In genomic region chr20:43448748-43449535, GRCh38 we compare ENCODE assay signal across 8 cellular contexts. TPM values are rescaled to one million over a fixed set of nuclear protein-coding genes. Genes with fewer than 3 reads are reported as not detected.
DNase-seq lines count a peak whose midpoint lies in the region; ATAC-seq lines count a peak whose summit lies in the region.

No MANE protein-coding gene starts in this region.

- no peak for ATAC-seq in GM21390 (IDR thresholded peaks at IDR 0.05; ENCODE audit: unreplicated experiment)

- DNase-seq in DMS53 (lab: John Stamatoyannopoulos, UW) (peak; percentile 75), HuH-7.5 (ENCODE audit: low spot score) (peak; percentile 57), RPMI8226 (peak; percentile 56), glomerular visceral epithelial cell (ENCODE audit: extremely low spot score) (peak; percentile 58), pulmonary artery endothelial cell (ENCODE audit: low read depth, low spot score) (peak; percentile 63), GM19240 (ENCODE audit: insufficient read length, low spot score) (no peak)
- DNase-seq in activated naive CD4-positive, alpha-beta T cell treated with anti-CD3 and anti-CD28 coated beads, Interleukin-2, amount 50 U/mL, for 16 hours, result peak; percentile 33

RNA-seq across cellular contexts. Expression of gene SRSF6, which starts 8.8 kb away (rescaled TPM):
- total RNA-seq in pulmonary artery endothelial cell, result 53.7 and 55.8 TPM in 2 replicates

RNA-seq across cellular contexts. Expression of gene L3MBTL1, which starts 58.6 kb away (rescaled TPM):
- total RNA-seq in pulmonary artery endothelial cell, result 2.8 and 4.5 TPM in 2 replicates
